8 cellular contexts compared by ENCODE assay signal in the genomic region with DNA sequence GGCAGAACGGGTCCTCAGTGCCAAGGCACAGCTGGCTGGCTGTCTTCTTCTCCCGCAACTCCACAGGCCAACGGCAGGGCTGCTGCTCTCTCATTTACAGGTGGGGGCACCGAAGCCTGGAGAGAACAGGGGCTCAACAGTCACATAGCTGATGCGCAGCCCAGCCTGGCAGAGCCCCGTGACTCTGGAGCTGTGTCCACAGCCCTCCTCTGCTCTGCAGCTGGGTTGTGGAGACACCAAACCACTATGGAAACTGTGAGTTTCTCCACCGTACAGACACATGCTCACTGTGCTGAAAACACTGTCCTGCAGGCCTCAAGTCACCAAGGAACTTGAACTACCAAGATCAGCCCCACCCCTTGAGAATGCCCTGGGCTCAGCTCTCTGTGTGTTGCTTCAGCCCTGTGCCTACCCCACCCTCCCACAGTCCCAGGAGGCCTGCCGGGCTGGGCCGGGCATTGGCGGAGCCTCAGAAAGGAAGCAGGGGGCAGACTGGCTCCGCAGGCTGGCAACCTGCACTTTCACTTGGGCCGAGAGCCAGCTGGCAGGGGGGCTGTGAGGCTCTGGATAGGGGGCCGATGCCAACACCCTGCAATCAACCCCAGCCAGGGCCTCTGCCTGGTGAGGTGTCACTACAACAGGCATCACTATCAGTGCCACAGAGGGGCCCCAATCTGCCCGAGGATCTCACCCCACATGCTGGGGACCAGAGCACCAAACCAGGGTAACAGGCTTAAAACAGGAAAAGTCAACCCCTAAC.
DNase-seq lines count a peak whose midpoint lies in the region; ATAC-seq and TF ChIP-seq lines count a peak whose summit lies in the region.

No MANE protein-coding gene starts in this region.

- H3K36me3 ChIP-seq in left ventricle myocardium inferior (no peaks in the 10 kb centered on the region), spleen (peaks cover 0 to 76% (median 2%) of the 10 kb centered on the region in 6 donors)

- intact Hi-C loops in left ventricle myocardium inferior (cut with micrococcal nuclease), result no loop called here
- intact Hi-C loops in spleen (cut with DNase I; ENCODE audit: low total_unique reads), result no loop called here

- H3K4me3 Mint-ChIP-seq in T-helper 2 cell treated with Interferon-gamma antibody and Interleukin-4, amounts not matched to agents 5 μg/mL and 100 μg/mL, for 36 hours, result no peak overlapping the region
- H3K4me3 Mint-ChIP-seq in activated naive CD8-positive, alpha-beta T cell, result no peak overlapping the region

- H3K27me3 Mint-ChIP-seq in T-helper 2 cell treated with Interferon-gamma antibody and Interleukin-4, amounts not matched to agents 5 μg/mL and 100 μg/mL, for 36 hours (ENCODE audit: low read depth), result no peaks in the 10 kb centered on the region
- no peaks in the 10 kb centered on the region for H3K27me3 Mint-ChIP-seq in activated naive CD8-positive, alpha-beta T cell

- 14 to 35% (median 21%) methylated on average over 5 to 14 of the region's 14 CpGs for WGBS in spleen, 5 donors

- H3K27ac ChIP-seq in left ventricle myocardium inferior (replicated peaks) (peak overlapping the region; percentile 91), spleen (peak overlapping the region in 7 of 8 donors; percentile 15 to 80 (median 50))

- peak; percentile 12 for DNase-seq in T-helper 2 cell treated with Interferon-gamma antibody and Interleukin-4, amounts not matched to agents 5 μg/mL and 100 μg/mL, for 36 hours (ENCODE audit: low spot score)
- DNase-seq in T-helper 2 cell (no peak), HUDEP-2 (lab: John Stamatoyannopoulos, UW; ENCODE audit: unreplicated experiment in 76 of 76) (peak; percentile 53 to 99 (median 98)), left ventricle myocardium inferior (peak; percentile 86), spleen (peak; percentile 94), AG08396 (ENCODE audit: low spot score) (no peak)

- TF ChIP-seq CTCF in left ventricle myocardium inferior (IDR thresholded peaks at IDR 0.05; ENCODE audit: borderline replicate concordance) (peak; percentile 47), spleen (IDR thresholded peaks at IDR 0.05 in 8 of 11, conservative IDR thresholded peaks at IDR 0.05 in 3 of 11) (peak in 4 of 11 experiments; percentile 4 to 53 (median 30))

- H3K4me3 ChIP-seq in left ventricle myocardium inferior (peak overlapping the region; percentile 6), spleen (peak overlapping the region in 1 of 8 donors; percentile 16)

- ATAC-seq in HG03025 (IDR thresholded peaks at IDR 0.05; ENCODE audit: low FRiP score, unreplicated experiment), result no peak

- H3K27me3 ChIP-seq in left ventricle myocardium inferior (ENCODE audit: low read depth) (no peaks in the 10 kb centered on the region), spleen (replicated peaks in 1 of 7) (no peaks in the 10 kb centered on the region)

- TF ChIP-seq POLR2A in spleen (IDR thresholded peaks at IDR 0.05), result no peak

- H3K36me3 Mint-ChIP-seq in T-helper 2 cell treated with Interferon-gamma antibody and Interleukin-4, amounts not matched to agents 5 μg/mL and 100 μg/mL, for 36 hours (ENCODE audit: low read depth), result peaks cover 7% of the 10 kb centered on the region
- H3K36me3 Mint-ChIP-seq in activated naive CD8-positive, alpha-beta T cell, result peaks cover 3% of the 10 kb centered on the region

- no peaks in the 10 kb centered on the region for H3K9me3 Mint-ChIP-seq in T-helper 2 cell treated with Interferon-gamma antibody and Interleukin-4, amounts not matched to agents 5 μg/mL and 100 μg/mL, for 36 hours
- H3K9me3 Mint-ChIP-seq in activated naive CD8-positive, alpha-beta T cell (ENCODE audit: low read depth), result no peaks in the 10 kb centered on the region

- no peaks in the 10 kb centered on the region for H3K9me3 ChIP-seq in left ventricle myocardium inferior (replicated peaks)
- no peaks in the 10 kb centered on the region for H3K9me3 ChIP-seq in spleen

- no peak overlapping the region for H3K27ac Mint-ChIP-seq in T-helper 2 cell treated with Interferon-gamma antibody and Interleukin-4, amounts not matched to agents 5 μg/mL and 100 μg/mL, for 36 hours
- peak overlapping the region; percentile 64 for H3K27ac Mint-ChIP-seq in activated naive CD8-positive, alpha-beta T cell

- H3K4me1 Mint-ChIP-seq in T-helper 2 cell treated with Interferon-gamma antibody and Interleukin-4, amounts not matched to agents 5 μg/mL and 100 μg/mL, for 36 hours (ENCODE audit: low read depth), result peaks cover 13% of the 10 kb centered on the region
- peaks cover 58% of the 10 kb centered on the region for H3K4me1 Mint-ChIP-seq in activated naive CD8-positive, alpha-beta T cell (ENCODE audit: low read depth)

- H3K4me1 ChIP-seq in left ventricle myocardium inferior (peaks cover 98% of the 10 kb centered on the region), spleen (peaks cover 53 to 100% (median 97%) of the 10 kb centered on the region in 6 donors)

Comparison
In these comparisons a context has a peak if more than half of its experiments do, and no peak if none do; other contexts are left out.
1. DNase-seq: peak in T-helper 2 cell treated with Interferon-gamma antibody and Interleukin-4, amounts not matched to agents 5 μg/mL and 100 μg/mL, for 36 hours (single experiment), HUDEP-2 (76 of 76), left ventricle myocardium inferior (single experiment) and spleen (single experiment); none in T-helper 2 cell (0 of 5) and AG08396 (single experiment).